1 cellular context compared by ENCODE assay signal in genomic region chr4:1152284-1152683, GRCh38.
TF ChIP-seq lines count a peak whose summit lies in the region.

No MANE protein-coding gene starts in this region.

TF ChIP-seq in HepG2, 621 proteins besides CTCF, POLR2A, EP300 and RAD21:
- no peak for TF ChIP-seq FIP1L1 (IDR thresholded peaks at IDR 0.05; ENCODE audit: borderline replicate concordance, insufficient read depth, low read depth, low read length)
